1 cellular context compared by ENCODE assay signal in genomic region chr2:190343500-190344274, GRCh38.
TF ChIP-seq lines count a peak whose summit lies in the region.

Gene INPP1 (plus strand): TSS chr2:190343589. CDS start chr2:190360103, 16,514 bp downstream.

TF ChIP-seq in HepG2, 621 proteins besides CTCF, POLR2A, EP300 and RAD21 (continued from another document and continues in another):
- TF ChIP-seq HHEX (CRISPR knock-in tag; IDR thresholded peaks at IDR 0.05) (no peak), ZNF432 (CRISPR knock-in tag; IDR thresholded peaks at IDR 0.05; ENCODE audit: borderline replicate concordance) (no peak), ZNF34 (CRISPR knock-in tag; IDR thresholded peaks at IDR 0.05; ENCODE audit: borderline replicate concordance) (peak; percentile 97; the same call in 1 of the 2 replicates), ZNF589 (CRISPR knock-in tag; conservative IDR thresholded peaks at IDR 0.05) (0 out of 2 replicates have a peak, but pooled peaks have one; percentile 77), ZMYM2 (CRISPR knock-in tag; IDR thresholded peaks at IDR 0.05) (0 out of 2 replicates have a peak, but pooled peaks have one; percentile 71), SCMH1 (CRISPR knock-in tag; IDR thresholded peaks at IDR 0.05; ENCODE audit: borderline replicate concordance) (no peak), PITX1 (CRISPR knock-in tag; IDR thresholded peaks at IDR 0.05) (peak; percentile 52; the same call in 1 of the 2 replicates), ZNF83 (CRISPR knock-in tag; IDR thresholded peaks at IDR 0.05; ENCODE audit: borderline replicate concordance) (peak; percentile 87; the same call in 1 of the 2 replicates), ETV5 (CRISPR knock-in tag; IDR thresholded peaks at IDR 0.05; ENCODE audit: borderline replicate concordance) (peak; percentile 74), ZNF607 (CRISPR knock-in tag; IDR thresholded peaks at IDR 0.05; ENCODE audit: borderline replicate concordance) (peak; percentile 89; the same call in 1 of the 2 replicates), NFE2L1 (CRISPR knock-in tag; IDR thresholded peaks at IDR 0.05; ENCODE audit: borderline replicate concordance) (no peak), KLF9 (CRISPR knock-in tag; IDR thresholded peaks at IDR 0.05; ENCODE audit: low read depth) (no peak), TMF1 (CRISPR knock-in tag; IDR thresholded peaks at IDR 0.05; ENCODE audit: low read depth) (peak; percentile 80; the same call in 1 of the 2 replicates), CHD4 (IDR thresholded peaks at IDR 0.05; ENCODE audit: borderline replicate concordance, low read length) (peak; percentile 40; the same call in 1 of the 2 replicates), NFIB (CRISPR knock-in tag; IDR thresholded peaks at IDR 0.05; ENCODE audit: borderline replicate concordance) (no peak), ZBTB37 (CRISPR knock-in tag; IDR thresholded peaks at IDR 0.05) (no peak), ZNF556 (CRISPR knock-in tag; IDR thresholded peaks at IDR 0.05; ENCODE audit: borderline replicate concordance) (no peak; the same call in 1 of the 2 replicates), TP53 (CRISPR knock-in tag; conservative IDR thresholded peaks at IDR 0.05) (no peak), ZEB1 (IDR thresholded peaks at IDR 0.05; ENCODE audit: insufficient replicate concordance, low read depth) (no peak), TOE1 (CRISPR knock-in tag; IDR thresholded peaks at IDR 0.05) (no peak), DBP (CRISPR knock-in tag; IDR thresholded peaks at IDR 0.05; ENCODE audit: not compliant biosample characterization) (no peak), ZNF547 (CRISPR knock-in tag; IDR thresholded peaks at IDR 0.05) (peak; percentile 99), RFXANK (CRISPR knock-in tag; IDR thresholded peaks at IDR 0.05) (no peak), ZNF101 (CRISPR knock-in tag; IDR thresholded peaks at IDR 0.05; ENCODE audit: borderline replicate concordance, low read depth) (peak; percentile 95), GTF2F1 (IDR thresholded peaks at IDR 0.05; ENCODE audit: low read length) (no peak), NR2F2 (IDR thresholded peaks at IDR 0.05; ENCODE audit: borderline replicate concordance, low read depth) (no peak), ZNF281 (CRISPR knock-in tag; IDR thresholded peaks at IDR 0.05; ENCODE audit: borderline replicate concordance) (0 out of 2 replicates have a peak, but pooled peaks have one; percentile 35), ZNF142 (CRISPR knock-in tag; IDR thresholded peaks at IDR 0.05) (peak; percentile 86), JUN (CRISPR knock-in tag; IDR thresholded peaks at IDR 0.05) (0 out of 2 replicates have a peak, but pooled peaks have one; percentile 57), NR3C1 (CRISPR knock-in tag; IDR thresholded peaks at IDR 0.05) (no peak), ELK4 (CRISPR knock-in tag; IDR thresholded peaks at IDR 0.05; ENCODE audit: borderline replicate concordance) (no peak), RBM39 (IDR thresholded peaks at IDR 0.05; ENCODE audit: low read depth, low read length, poor library complexity, severe bottlenecking) (peak; percentile 76), ZC3H4 (CRISPR knock-in tag; IDR thresholded peaks at IDR 0.05; ENCODE audit: borderline replicate concordance) (no peak)
- TF ChIP-seq, protein P1, sequence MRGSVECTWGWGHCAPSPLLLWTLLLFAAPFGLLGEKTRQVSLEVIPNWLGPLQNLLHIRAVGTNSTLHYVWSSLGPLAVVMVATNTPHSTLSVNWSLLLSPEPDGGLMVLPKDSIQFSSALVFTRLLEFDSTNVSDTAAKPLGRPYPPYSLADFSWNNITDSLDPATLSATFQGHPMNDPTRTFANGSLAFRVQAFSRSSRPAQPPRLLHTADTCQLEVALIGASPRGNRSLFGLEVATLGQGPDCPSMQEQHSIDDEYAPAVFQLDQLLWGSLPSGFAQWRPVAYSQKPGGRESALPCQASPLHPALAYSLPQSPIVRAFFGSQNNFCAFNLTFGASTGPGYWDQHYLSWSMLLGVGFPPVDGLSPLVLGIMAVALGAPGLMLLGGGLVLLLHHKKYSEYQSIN (CRISPR knock-in tag; IDR thresholded peaks at IDR 0.05; ENCODE audit: borderline replicate concordance) = no peak; the same call in 1 of the 2 replicates
- TF ChIP-seq, protein P2, sequence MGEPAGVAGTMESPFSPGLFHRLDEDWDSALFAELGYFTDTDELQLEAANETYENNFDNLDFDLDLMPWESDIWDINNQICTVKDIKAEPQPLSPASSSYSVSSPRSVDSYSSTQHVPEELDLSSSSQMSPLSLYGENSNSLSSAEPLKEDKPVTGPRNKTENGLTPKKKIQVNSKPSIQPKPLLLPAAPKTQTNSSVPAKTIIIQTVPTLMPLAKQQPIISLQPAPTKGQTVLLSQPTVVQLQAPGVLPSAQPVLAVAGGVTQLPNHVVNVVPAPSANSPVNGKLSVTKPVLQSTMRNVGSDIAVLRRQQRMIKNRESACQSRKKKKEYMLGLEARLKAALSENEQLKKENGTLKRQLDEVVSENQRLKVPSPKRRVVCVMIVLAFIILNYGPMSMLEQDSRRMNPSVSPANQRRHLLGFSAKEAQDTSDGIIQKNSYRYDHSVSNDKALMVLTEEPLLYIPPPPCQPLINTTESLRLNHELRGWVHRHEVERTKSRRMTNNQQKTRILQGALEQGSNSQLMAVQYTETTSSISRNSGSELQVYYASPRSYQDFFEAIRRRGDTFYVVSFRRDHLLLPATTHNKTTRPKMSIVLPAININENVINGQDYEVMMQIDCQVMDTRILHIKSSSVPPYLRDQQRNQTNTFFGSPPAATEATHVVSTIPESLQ (CRISPR knock-in tag; conservative IDR thresholded peaks at IDR 0.05) = 0 out of 2 replicates have a peak, but pooled peaks have one; percentile 51
- TF ChIP-seq, protein P3, sequence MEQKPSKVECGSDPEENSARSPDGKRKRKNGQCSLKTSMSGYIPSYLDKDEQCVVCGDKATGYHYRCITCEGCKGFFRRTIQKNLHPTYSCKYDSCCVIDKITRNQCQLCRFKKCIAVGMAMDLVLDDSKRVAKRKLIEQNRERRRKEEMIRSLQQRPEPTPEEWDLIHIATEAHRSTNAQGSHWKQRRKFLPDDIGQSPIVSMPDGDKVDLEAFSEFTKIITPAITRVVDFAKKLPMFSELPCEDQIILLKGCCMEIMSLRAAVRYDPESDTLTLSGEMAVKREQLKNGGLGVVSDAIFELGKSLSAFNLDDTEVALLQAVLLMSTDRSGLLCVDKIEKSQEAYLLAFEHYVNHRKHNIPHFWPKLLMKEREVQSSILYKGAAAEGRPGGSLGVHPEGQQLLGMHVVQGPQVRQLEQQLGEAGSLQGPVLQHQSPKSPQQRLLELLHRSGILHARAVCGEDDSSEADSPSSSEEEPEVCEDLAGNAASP (CRISPR knock-in tag; IDR thresholded peaks at IDR 0.05; ENCODE audit: borderline replicate concordance) = peak; percentile 75
- TF ChIP-seq, protein P4, sequence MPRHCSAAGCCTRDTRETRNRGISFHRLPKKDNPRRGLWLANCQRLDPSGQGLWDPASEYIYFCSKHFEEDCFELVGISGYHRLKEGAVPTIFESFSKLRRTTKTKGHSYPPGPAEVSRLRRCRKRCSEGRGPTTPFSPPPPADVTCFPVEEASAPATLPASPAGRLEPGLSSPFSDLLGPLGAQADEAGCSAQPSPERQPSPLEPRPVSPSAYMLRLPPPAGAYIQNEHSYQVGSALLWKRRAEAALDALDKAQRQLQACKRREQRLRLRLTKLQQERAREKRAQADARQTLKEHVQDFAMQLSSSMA (CRISPR knock-in tag; IDR thresholded peaks at IDR 0.05) = no peak; the same call in 1 of the 2 replicates
